ENCODE assay signal across 10 cellular contexts in the genomic region with DNA sequence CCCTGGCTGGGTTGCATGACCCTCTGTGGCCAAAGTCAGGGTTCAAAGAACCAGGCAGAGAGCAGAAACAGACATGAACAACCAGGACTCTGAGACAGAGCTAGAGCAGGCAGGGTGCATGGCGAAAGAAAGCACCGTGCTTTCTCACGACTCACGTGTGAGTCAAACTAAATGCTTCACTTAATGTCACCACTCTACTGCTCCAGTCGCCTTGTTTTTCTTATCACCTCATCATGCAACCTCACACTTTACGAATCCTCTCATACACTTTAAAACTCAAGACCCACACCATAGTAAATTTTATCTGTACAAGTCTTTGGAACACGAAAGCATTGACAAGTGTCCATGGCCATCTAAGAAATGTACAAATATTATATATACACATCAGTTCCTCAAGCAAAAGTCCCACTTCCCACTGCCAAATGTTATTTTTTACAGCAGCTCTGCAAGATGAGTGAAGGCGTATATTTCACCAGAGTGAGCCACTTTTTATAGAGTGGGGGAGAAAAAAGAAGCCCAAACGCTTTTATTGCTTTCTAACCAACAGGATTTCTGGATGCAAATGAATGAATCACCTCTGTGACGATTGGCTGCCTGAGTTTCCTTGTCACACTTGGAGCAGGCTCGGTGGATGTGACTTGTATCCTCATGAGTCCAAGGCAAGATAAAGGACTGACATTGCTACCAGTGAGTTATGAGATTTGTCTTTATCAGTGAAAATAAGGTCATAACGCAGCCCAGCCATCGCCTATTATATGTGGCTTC. TPM values are rescaled to one million over a fixed set of nuclear protein-coding genes. Genes with fewer than 3 reads are reported as not detected.
DNase-seq lines count a peak whose midpoint lies in the region; ATAC-seq, FAIRE-seq and TF ChIP-seq lines count a peak whose summit lies in the region.
"Had no signal": no experiment of that assay in that cellular context is flagged by ENCODE, and none has a peak within 500 bp of the region (broad histone marks: within the 10 kb centered on the region; RNA-seq: fewer than 3 reads in every experiment).

No MANE protein-coding gene starts in this region.

- no peaks in the 10 kb centered on the region for H3K36me3 ChIP-seq in bronchial epithelial cell (ENCODE audit: control insufficient read depth, insufficient read depth, low read length)
- H3K36me3 ChIP-seq in neuronal stem cell (replicated peaks in 1 of 2; ENCODE audit: control insufficient read depth in 2 of 2, insufficient read depth in 2 of 2, low read length in 2 of 2): no peaks in the 10 kb centered on the region
- H3K36me3 ChIP-seq: right atrium auricular region, thoracic aorta had no signal

- TF ChIP-seq CTCF in bronchial epithelial cell (IDR thresholded peaks at IDR 0.05; ENCODE audit: insufficient read depth, low read length, severe bottlenecking): no peak

- H2BK15ac ChIP-seq in neuronal stem cell (ENCODE audit: low read length): no peak overlapping the region

- CTCF ChIA-PET in activated CD4-positive, alpha-beta memory T cell treated with anti-CD3 and anti-CD28 coated beads, Interleukin-2, amount 10 ng/mL, durations not matched to agents 7 days and 5 days (lab: Charles Lee): no interaction called here

- H3K27ac ChIP-seq in neuronal stem cell (replicated peaks; ENCODE audit: low read length): no peak overlapping the region
- H3K27ac ChIP-seq: right atrium auricular region, thoracic aorta had no signal

- DNase-seq in H4 (ENCODE audit: low spot score): peak; percentile 80
- peak; percentile 75 for DNase-seq in NCI-H2227 treated with DMSO at 0.1 percent for 48 hours (lab: John Stamatoyannopoulos, UW)
- peak; percentile 55 for DNase-seq in bronchial epithelial cell (ENCODE audit: low read depth)
- DNase-seq in neuronal stem cell (ENCODE audit: low spot score): no peak
- DNase-seq in activated CD4-positive, alpha-beta memory T cell treated with anti-CD3 and anti-CD28 coated beads, Interleukin-2, amount 10 ng/mL, durations not matched to agents 7 days and 5 days: no peak

- H3K9ac ChIP-seq in neuronal stem cell (ENCODE audit: low read depth, low read length, poor library complexity): no peak overlapping the region

- no peak overlapping the region for H2BK12ac ChIP-seq in neuronal stem cell (ENCODE audit: low read length)

- H3K27me3 ChIP-seq in bronchial epithelial cell (ENCODE audit: control insufficient read depth, insufficient read depth, low read length): peaks cover 2% of the 10 kb centered on the region
- peaks cover 0 to 5% (median 0%) of the 10 kb centered on the region in 3 experiments for H3K27me3 ChIP-seq in neuronal stem cell (ENCODE audit: control insufficient read depth in 3 of 3, insufficient read depth in 3 of 3, low read depth in 1 of 3, low read length in 3 of 3)
- H3K27me3 ChIP-seq: right atrium auricular region had no signal

- H3K27ac Mint-ChIP-seq in activated CD4-positive, alpha-beta memory T cell treated with anti-CD3 and anti-CD28 coated beads, Interleukin-2, amount 10 ng/mL, durations not matched to agents 7 days and 5 days: no peak overlapping the region

- peaks cover 33% of the 10 kb centered on the region for H3K27me3 Mint-ChIP-seq in activated CD4-positive, alpha-beta memory T cell treated with anti-CD3 and anti-CD28 coated beads, Interleukin-2, amount 10 ng/mL, durations not matched to agents 7 days and 5 days

- peak; percentile 60 for FAIRE-seq in bronchial epithelial cell (lab: Jason Lieb, UNC)

- H3K9me3 ChIP-seq in neuronal stem cell (replicated peaks in 1 of 2; ENCODE audit: control insufficient read depth in 2 of 2, insufficient read depth in 1 of 2, low read depth in 1 of 2, low read length in 2 of 2): no peaks in the 10 kb centered on the region
- H3K9me3 ChIP-seq: right atrium auricular region, thoracic aorta had no signal

- H4K91ac ChIP-seq in neuronal stem cell (ENCODE audit: low read depth, low read length, poor library complexity): peak overlapping the region; percentile 28

- H3K4me3 ChIP-seq in bronchial epithelial cell (ENCODE audit: low read depth, low read length) (no peak overlapping the region), neuronal stem cell (ENCODE audit: low read length in 2 of 2) (no peak overlapping the region)
- H3K4me3 ChIP-seq: right atrium auricular region, thoracic aorta had no signal

- no peak overlapping the region for H3K18ac ChIP-seq in neuronal stem cell (ENCODE audit: low read length)

- H2BK120ac ChIP-seq in neuronal stem cell (ENCODE audit: low read depth, low read length): no peak overlapping the region

- POLR2A ChIA-PET in activated CD4-positive, alpha-beta memory T cell treated with anti-CD3 and anti-CD28 coated beads, Interleukin-2, amount 10 ng/mL, durations not matched to agents 7 days and 5 days (lab: Charles Lee): no interaction called here

- no peaks in the 10 kb centered on the region for H3K79me1 ChIP-seq in neuronal stem cell (ENCODE audit: low read depth, low read length)

- H3K4me1 Mint-ChIP-seq in activated CD4-positive, alpha-beta memory T cell treated with anti-CD3 and anti-CD28 coated beads, Interleukin-2, amount 10 ng/mL, durations not matched to agents 7 days and 5 days: no peaks in the 10 kb centered on the region

- 100% methylated on average over 1 of the region's 13 CpGs for WGBS in neuronal stem cell (ENCODE audit: extremely low coverage in 2 of 2, insufficient read length in 2 of 2, insufficient replicate concordance in 1 of 2), 2 donors

- ATAC-seq in GM21367 (IDR thresholded peaks at IDR 0.05; ENCODE audit: unreplicated experiment) (no peak), HG03280 (IDR thresholded peaks at IDR 0.05; ENCODE audit: unreplicated experiment) (no peak), GM18511 (IDR thresholded peaks at IDR 0.05; ENCODE audit: unreplicated experiment) (no peak)

- H4K8ac ChIP-seq in neuronal stem cell (ENCODE audit: low read depth, low read length): no peak overlapping the region

- no peak overlapping the region for H3K4me3 Mint-ChIP-seq in activated CD4-positive, alpha-beta memory T cell treated with anti-CD3 and anti-CD28 coated beads, Interleukin-2, amount 10 ng/mL, durations not matched to agents 7 days and 5 days

- no peak overlapping the region for H3K14ac ChIP-seq in neuronal stem cell (ENCODE audit: low read length)

- no peak overlapping the region for H2BK5ac ChIP-seq in neuronal stem cell (ENCODE audit: low read length)

- no peaks in the 10 kb centered on the region for H3K36me3 Mint-ChIP-seq in activated CD4-positive, alpha-beta memory T cell treated with anti-CD3 and anti-CD28 coated beads, Interleukin-2, amount 10 ng/mL, durations not matched to agents 7 days and 5 days (ENCODE audit: low read depth)

- H2AK5ac ChIP-seq in neuronal stem cell (ENCODE audit: low read depth, low read length): no peak overlapping the region

- H3K4me2 ChIP-seq in neuronal stem cell (ENCODE audit: insufficient read depth, low read length, poor library complexity, severe bottlenecking): no peak overlapping the region

- H3K9me3 Mint-ChIP-seq in activated CD4-positive, alpha-beta memory T cell treated with anti-CD3 and anti-CD28 coated beads, Interleukin-2, amount 10 ng/mL, durations not matched to agents 7 days and 5 days: no peaks in the 10 kb centered on the region

- H2AFZ ChIP-seq in neuronal stem cell (ENCODE audit: low read length): peak overlapping the region; percentile 37

- H3K4ac ChIP-seq in neuronal stem cell (ENCODE audit: low read length): no peak overlapping the region

- no peak overlapping the region for H3K23ac ChIP-seq in neuronal stem cell (ENCODE audit: low read depth, low read length, poor library complexity)

- H3K4me1 ChIP-seq in neuronal stem cell (ENCODE audit: control insufficient read depth in 2 of 2, insufficient read depth in 1 of 2, low read depth in 1 of 2, low read length in 2 of 2): peaks cover 3 to 13% of the 10 kb centered on the region in 2 donors
- H3K4me1 ChIP-seq: right atrium auricular region had no signal

RNA-seq across cellular contexts. Expression of a gene that starts 16.0 kb away (rescaled TPM):
- 0.02 TPM in 1 of 2 replicates, not detected in the other for total RNA-seq in H4 (2014; rRNA removed; shearing (Covaris generic))
- not detected in 2 replicates for total RNA-seq in bronchial epithelial cell
- 0.32 TPM for polyA plus RNA-seq in neuronal stem cell (2013, experiment 1 of 2)
- 0.51 TPM for polyA plus RNA-seq in neuronal stem cell (2013, experiment 2 of 2)
- not detected for total RNA-seq in activated CD4-positive, alpha-beta memory T cell treated with anti-CD3 and anti-CD28 coated beads, Interleukin-2, amount 10 ng/mL, durations not matched to agents 7 days and 5 days
- total RNA-seq: right atrium auricular region, thoracic aorta had no signal

RNA-seq across cellular contexts. Expression of a gene that starts 23.9 kb away (rescaled TPM):
- total RNA-seq in H4 (2014; rRNA removed; shearing (Covaris generic)): 21.1 and 21.3 TPM in 2 replicates
- 11.8 and 19.2 TPM in 2 replicates for total RNA-seq in bronchial epithelial cell
- 7.7 TPM for polyA plus RNA-seq in neuronal stem cell (2013, experiment 1 of 2)
- 7.9 TPM for polyA plus RNA-seq in neuronal stem cell (2013, experiment 2 of 2)
- 10 to 100 TPM; 24.0 to 24.9 TPM for total RNA-seq in activated CD4-positive, alpha-beta memory T cell treated with anti-CD3 and anti-CD28 coated beads, Interleukin-2, amount 10 ng/mL, durations not matched to agents 7 days and 5 days

Comparison
In these comparisons a context has a peak if more than half of its experiments do, and no peak if none do; other contexts are left out.
1. DNase-seq: peak in H4 (single experiment), NCI-H2227 treated with DMSO at 0.1 percent for 48 hours (single experiment) and bronchial epithelial cell (single experiment); none in neuronal stem cell (single experiment) and activated CD4-positive, alpha-beta memory T cell treated with anti-CD3 and anti-CD28 coated beads, Interleukin-2, amount 10 ng/mL, durations not matched to agents 7 days and 5 days (single experiment).